ENCODE assay signal across 12 cellular contexts in genomic region chr11:134275188-134275533, GRCh38. TPM values are rescaled to one million over a fixed set of nuclear protein-coding genes. Genes with fewer than 3 reads are reported as not detected.
A peak's percentile ranks its signal among the peaks of the same experiment; 100 is the strongest.
DNase-seq lines count a peak whose midpoint lies in the region; ATAC-seq, FAIRE-seq and TF ChIP-seq lines count a peak whose summit lies in the region.
"Had no signal": no experiment of that assay in that cellular context is flagged by ENCODE, and none has a peak within 500 bp of the region (broad histone marks: within the 10 kb centered on the region; RNA-seq: fewer than 3 reads in every experiment).

No MANE protein-coding gene starts in this region.

- FAIRE-seq in frontal cortex (lab: Jason Lieb, UNC): no peak
- FAIRE-seq: GM19239 had no signal

- TF ChIP-seq CTCF in testis (IDR thresholded peaks at IDR 0.05) (no peak), Calu3 (IDR thresholded peaks at IDR 0.05; ENCODE audit: unreplicated experiment) (no peak)

- no peak for DNase-seq in activated T-cell treated with anti-CD3 and anti-CD28 coated beads, Interleukin-2, amount 50 U/mL, for 4 hours
- DNase-seq in activated T-cell treated with anti-CD3 and anti-CD28 coated beads, Interleukin-2, amount 50 U/mL, for 48 hours: no peak
- DNase-seq in activated CD8-positive, alpha-beta T cell treated with anti-CD3 and anti-CD28 coated beads, Interleukin-2, amount 10 ng/mL, durations not matched to agents 7 days and 5 days: no peak
- DNase-seq in testis (no peak), Calu3 (no peak), SHP77 (lab: John Stamatoyannopoulos, UW) (no peak), frontal cortex (ENCODE audit: low spot score in 2 of 2) (no peak)
- DNase-seq: activated gamma-delta T cell, NCI-H1436 treated with DMSO at 0.1 percent for 48 hours had no signal

- H3K27ac Mint-ChIP-seq in activated CD8-positive, alpha-beta T cell treated with anti-CD3 and anti-CD28 coated beads, Interleukin-2, amount 10 ng/mL, durations not matched to agents 7 days and 5 days: peak overlapping the region; percentile 96
- no peak overlapping the region for H3K27ac Mint-ChIP-seq in Calu3 (ENCODE audit: unreplicated experiment)

- H3K4me1 ChIP-seq in iPS-18a (ENCODE audit: control insufficient read depth, low read depth, low read length) (peaks cover 31% of the 10 kb centered on the region), testis (peaks cover 7% of the 10 kb centered on the region)

- H3K36me3 Mint-ChIP-seq in activated T-cell treated with anti-CD3 and anti-CD28 coated beads, Interleukin-2, amount 50 U/mL, for 4 hours (ENCODE audit: insufficient read depth): peaks cover 2% of the 10 kb centered on the region
- peaks cover 9% of the 10 kb centered on the region for H3K36me3 Mint-ChIP-seq in activated CD8-positive, alpha-beta T cell treated with anti-CD3 and anti-CD28 coated beads, Interleukin-2, amount 10 ng/mL, durations not matched to agents 7 days and 5 days (ENCODE audit: low read depth)
- H3K36me3 Mint-ChIP-seq in Calu3 (ENCODE audit: insufficient read depth, unreplicated experiment): no peaks in the 10 kb centered on the region

- peaks cover 11% of the 10 kb centered on the region for H3K27me3 Mint-ChIP-seq in activated T-cell treated with anti-CD3 and anti-CD28 coated beads, Interleukin-2, amount 50 U/mL, for 4 hours (ENCODE audit: low read depth)
- H3K27me3 Mint-ChIP-seq in activated CD8-positive, alpha-beta T cell treated with anti-CD3 and anti-CD28 coated beads, Interleukin-2, amount 10 ng/mL, durations not matched to agents 7 days and 5 days (ENCODE audit: low read depth): peaks cover 8% of the 10 kb centered on the region
- H3K27me3 Mint-ChIP-seq in Calu3 (ENCODE audit: unreplicated experiment): peaks cover 98% of the 10 kb centered on the region

- TF ChIP-seq POLR2A in testis (IDR thresholded peaks at IDR 0.05): no peak

- WGBS in testis, 2 donors: 14 to 20% methylated on average over 5 of the region's 5 CpGs

- H3K4me1 Mint-ChIP-seq in activated T-cell treated with anti-CD3 and anti-CD28 coated beads, Interleukin-2, amount 50 U/mL, for 4 hours (ENCODE audit: low read depth): peaks cover 44% of the 10 kb centered on the region
- peaks cover 57% of the 10 kb centered on the region for H3K4me1 Mint-ChIP-seq in activated CD8-positive, alpha-beta T cell treated with anti-CD3 and anti-CD28 coated beads, Interleukin-2, amount 10 ng/mL, durations not matched to agents 7 days and 5 days (ENCODE audit: low read depth)
- H3K4me1 Mint-ChIP-seq in Calu3 (ENCODE audit: low read depth, unreplicated experiment): peaks cover 6% of the 10 kb centered on the region

- no peak for ATAC-seq in activated T-cell treated with anti-CD3 and anti-CD28 coated beads, Interleukin-2, amount 50 U/mL, for 4 hours
- ATAC-seq in activated CD8-positive, alpha-beta T cell treated with anti-CD3 and anti-CD28 coated beads, Interleukin-2, amount 10 ng/mL, durations not matched to agents 7 days and 5 days: no peak

- intact Hi-C loops in testis (cut with DNase I; ENCODE audit: low total_unique reads): loop anchor here (10.0 kb wide), 1 partner anchor 50 kb away; no protein-coding TSS in a partner anchor
- intact Hi-C loops in Calu3 (cut with micrococcal nuclease; ENCODE audit: unreplicated experiment): no loop called here

- H3K4me3 ChIP-seq in iPS-18a (ENCODE audit: low read length) (peak overlapping the region; percentile 86), testis (peak overlapping the region; percentile 51 to 72)

- peak overlapping the region; percentile 82 for H3K9ac ChIP-seq in iPS-18a (ENCODE audit: low read length)

- no peaks in the 10 kb centered on the region for H3K9me3 Mint-ChIP-seq in activated T-cell treated with anti-CD3 and anti-CD28 coated beads, Interleukin-2, amount 50 U/mL, for 4 hours
- H3K9me3 Mint-ChIP-seq in activated CD8-positive, alpha-beta T cell treated with anti-CD3 and anti-CD28 coated beads, Interleukin-2, amount 10 ng/mL, durations not matched to agents 7 days and 5 days (ENCODE audit: insufficient read depth): peaks cover 8% of the 10 kb centered on the region
- no peaks in the 10 kb centered on the region for H3K9me3 Mint-ChIP-seq in Calu3 (ENCODE audit: low read depth, unreplicated experiment)

- H3K27me3 ChIP-seq in iPS-18a (ENCODE audit: control insufficient read depth, insufficient read depth, low read length) (peaks cover 39% of the 10 kb centered on the region), testis (no peaks in the 10 kb centered on the region)

- CTCF ChIA-PET in activated CD8-positive, alpha-beta T cell treated with anti-CD3 and anti-CD28 coated beads, Interleukin-2, amount 10 ng/mL, durations not matched to agents 7 days and 5 days (lab: Charles Lee): interaction anchor here (0.7 to 6.6 kb wide), 8 partner anchors 12 to 67 kb away, joined by 3 to 94 read pairs (median 8); partner anchors contain the start of genes NCAPD3 and VPS26B
- CTCF ChIA-PET in Calu3 (lab: Charles Lee): no interaction called here

- H3K36me3 ChIP-seq in iPS-18a (ENCODE audit: control insufficient read depth, low read depth, low read length): no peaks in the 10 kb centered on the region
- H3K36me3 ChIP-seq in testis (ENCODE audit: low read depth, missing control alignments): no peaks in the 10 kb centered on the region

- POLR2A ChIA-PET in activated CD8-positive, alpha-beta T cell treated with anti-CD3 and anti-CD28 coated beads, Interleukin-2, amount 10 ng/mL, durations not matched to agents 7 days and 5 days (lab: Charles Lee): interaction anchor here (2.6 to 4.3 kb wide), 2 partner anchors 22 to 50 kb away, joined by 14 to 32 read pairs; partner anchors contain the start of genes ACAD8, NCAPD3, THYN1 and VPS26B

- H3K4me3 Mint-ChIP-seq in activated T-cell treated with anti-CD3 and anti-CD28 coated beads, Interleukin-2, amount 50 U/mL, for 4 hours: peak overlapping the region; percentile 93
- peak overlapping the region; percentile 96 for H3K4me3 Mint-ChIP-seq in activated CD8-positive, alpha-beta T cell treated with anti-CD3 and anti-CD28 coated beads, Interleukin-2, amount 10 ng/mL, durations not matched to agents 7 days and 5 days
- H3K4me3 Mint-ChIP-seq in Calu3 (ENCODE audit: low read depth, unreplicated experiment): no peak overlapping the region

- BruUV-seq in Calu3 (replicated peaks; lab: Mats Ljungman, UMichigan): no TSS peak

- no peaks in the 10 kb centered on the region for H3K9me3 ChIP-seq in iPS-18a (ENCODE audit: control insufficient read depth, low read depth, low read length)
- H3K9me3 ChIP-seq in testis: no peaks in the 10 kb centered on the region

- peak overlapping the region; percentile 41 for H3K27ac ChIP-seq in iPS-18a (ENCODE audit: low read length)
- peak overlapping the region in 1 of 2 donors; percentile 72 for H3K27ac ChIP-seq in testis

RNA-seq across cellular contexts. Expression of gene GLB1L3, which starts 1.0 kb away (rescaled TPM):
- 1 to 10 TPM; 2.2 to 2.9 (median 2.5) TPM for total RNA-seq in activated T-cell treated with anti-CD3 and anti-CD28 coated beads, Interleukin-2, amount 50 U/mL, for 4 hours
- total RNA-seq in activated CD8-positive, alpha-beta T cell treated with anti-CD3 and anti-CD28 coated beads, Interleukin-2, amount 10 ng/mL, durations not matched to agents 7 days and 5 days: 1 to 10 TPM; 3.8 to 4.0 TPM
- total RNA-seq in testis: 10 to 100 TPM; 15.6 to 21.3 TPM
- polyA plus RNA-seq in testis (ENCODE audit: insufficient read depth, low read depth, low replicate concordance): 13.2 TPM
- total RNA-seq in Calu3 (2022): not detected in 2 replicates
- total RNA-seq in frontal cortex: 0.41 TPM
- total RNA-seq: myocyte had no signal

RNA-seq across cellular contexts. Expression of gene ACAD8, which starts 21.8 kb away (rescaled TPM):
- total RNA-seq in activated T-cell treated with anti-CD3 and anti-CD28 coated beads, Interleukin-2, amount 50 U/mL, for 4 hours: 10 to 100 TPM; 18.2 to 19.0 (median 18.4) TPM
- 10 to 100 TPM; 20.7 to 21.1 TPM for total RNA-seq in activated CD8-positive, alpha-beta T cell treated with anti-CD3 and anti-CD28 coated beads, Interleukin-2, amount 10 ng/mL, durations not matched to agents 7 days and 5 days
- total RNA-seq in testis (10 to 100 TPM; 35.1 to 47.9 TPM), Calu3 (2022) (21.0 and 21.1 TPM in 2 replicates), frontal cortex (24.5 TPM)
- polyA plus RNA-seq in testis (ENCODE audit: insufficient read depth, low read depth, low replicate concordance): 27.4 TPM

RNA-seq across cellular contexts. Expression of gene THYN1, which starts 22.0 kb away (rescaled TPM):
- total RNA-seq in activated T-cell treated with anti-CD3 and anti-CD28 coated beads, Interleukin-2, amount 50 U/mL, for 4 hours: 10 to 100 TPM; 37.7 to 49.0 (median 43.3) TPM
- 10 to 100 TPM; 53.7 to 56.1 TPM for total RNA-seq in activated CD8-positive, alpha-beta T cell treated with anti-CD3 and anti-CD28 coated beads, Interleukin-2, amount 10 ng/mL, durations not matched to agents 7 days and 5 days
- 10 to 100 TPM; 85.0 to 86.9 TPM for total RNA-seq in testis
- polyA plus RNA-seq in testis (ENCODE audit: insufficient read depth, low read depth, low replicate concordance): 94.0 TPM
- total RNA-seq in Calu3 (2022): 26.0 and 27.2 TPM in 2 replicates
- total RNA-seq in frontal cortex: 44.4 TPM

RNA-seq across cellular contexts. Expression of gene VPS26B, which starts 50.7 kb away (rescaled TPM):
- total RNA-seq in activated T-cell treated with anti-CD3 and anti-CD28 coated beads, Interleukin-2, amount 50 U/mL, for 4 hours: 10 to 100 TPM; 30.4 to 33.5 (median 32.8) TPM
- total RNA-seq in activated CD8-positive, alpha-beta T cell treated with anti-CD3 and anti-CD28 coated beads, Interleukin-2, amount 10 ng/mL, durations not matched to agents 7 days and 5 days: 10 to 100 TPM; 55.1 TPM
- total RNA-seq in testis (10 to 100 TPM; 74.0 to 84.1 TPM), Calu3 (2022) (33.1 and 34.6 TPM in 2 replicates), frontal cortex (61.1 TPM)
- polyA plus RNA-seq in testis (ENCODE audit: insufficient read depth, low read depth, low replicate concordance): 54.2 TPM

RNA-seq across cellular contexts. Expression of gene NCAPD3, which starts 51.4 kb away (rescaled TPM):
- 10 to 100 TPM; 54.1 to 67.2 (median 56.8) TPM for total RNA-seq in activated T-cell treated with anti-CD3 and anti-CD28 coated beads, Interleukin-2, amount 50 U/mL, for 4 hours
- total RNA-seq in activated CD8-positive, alpha-beta T cell treated with anti-CD3 and anti-CD28 coated beads, Interleukin-2, amount 10 ng/mL, durations not matched to agents 7 days and 5 days: 100 to 1,000 TPM; 125 to 136 TPM
- 10 to 100 TPM; 69.3 to 82.9 TPM for total RNA-seq in testis
- 30.8 TPM for polyA plus RNA-seq in testis (ENCODE audit: insufficient read depth, low read depth, low replicate concordance)
- 69.4 and 78.2 TPM in 2 replicates for total RNA-seq in Calu3 (2022)
- total RNA-seq in frontal cortex: 11.0 TPM
